ENCODE assay signal across 24 cellular contexts in the genomic region with DNA sequence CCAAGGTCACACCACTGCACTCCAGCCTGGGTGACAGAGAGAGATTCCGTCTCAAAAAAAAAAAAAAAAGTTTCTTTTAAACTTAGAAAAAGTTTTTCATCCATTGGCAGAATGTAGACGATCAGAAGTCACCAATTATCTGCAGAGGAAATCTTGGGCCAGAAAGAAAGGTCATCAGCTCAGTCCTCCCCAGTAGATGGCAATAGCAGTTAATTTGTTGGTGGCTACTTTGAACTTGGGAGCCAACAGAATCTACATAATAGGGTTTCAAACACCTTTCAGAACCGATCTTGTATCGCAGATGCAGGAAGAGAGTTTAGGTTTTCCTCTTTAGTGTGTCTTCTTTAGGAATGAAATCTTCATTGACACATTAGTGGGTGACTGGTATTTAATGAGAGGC. TPM values are rescaled to one million over a fixed set of nuclear protein-coding genes. Genes with fewer than 3 reads are reported as not detected.
DNase-seq lines count a peak whose midpoint lies in the region; ATAC-seq and TF ChIP-seq lines count a peak whose summit lies in the region.
"Had no signal": no experiment of that assay in that cellular context is flagged by ENCODE, and none has a peak within 500 bp of the region (broad histone marks: within the 10 kb centered on the region; RNA-seq: fewer than 3 reads in every experiment).

No MANE protein-coding gene starts in this region.

- TF ChIP-seq RAD21 in SK-N-SH (IDR thresholded peaks at IDR 0.05; ENCODE audit: low read length), result no peak

- no peak for TF ChIP-seq EP300 in SK-N-SH (IDR thresholded peaks at IDR 0.05; ENCODE audit: borderline replicate concordance in 1 of 2, low read depth in 1 of 2, low read length in 1 of 2)

- no TSS peak for BruUV-seq in Panc1 (replicated peaks; lab: Mats Ljungman, UMichigan)

- no peak overlapping the region for H2AFZ ChIP-seq in SK-N-SH (ENCODE audit: low read depth)

- H3K27me3 ChIP-seq in SK-N-SH (ENCODE audit: insufficient read depth), result no peaks in the 10 kb centered on the region; the same call in 1 of the 2 replicates
- peaks cover 2% of the 10 kb centered on the region for H3K27me3 ChIP-seq in Panc1 (ENCODE audit: control insufficient read depth, insufficient read depth, low read length)
- H3K27me3 ChIP-seq: ovary, upper lobe of left lung had no signal

- no peaks in the 10 kb centered on the region; a peak in 1 of 4 replicates for H3K4me1 ChIP-seq in SK-N-SH (ENCODE audit: control insufficient read depth in 1 of 2, insufficient read depth in 2 of 2, low read depth in 1 of 2, low read length in 1 of 2)
- H3K4me1 ChIP-seq in Panc1 (ENCODE audit: control insufficient read depth, insufficient read depth, low read length), result no peaks in the 10 kb centered on the region
- H3K4me1 ChIP-seq: heart right ventricle, upper lobe of left lung had no signal

- H3K9me3 ChIP-seq in SK-N-SH (no peaks in the 10 kb centered on the region), Panc1 (ENCODE audit: control insufficient read depth, insufficient read depth, low read depth, low read length) (no peaks in the 10 kb centered on the region)
- H3K9me3 ChIP-seq: ovary, upper lobe of left lung had no signal

- H3K79me2 ChIP-seq in SK-N-SH (ENCODE audit: insufficient read depth), result no peaks in the 10 kb centered on the region

- intact Hi-C loops in Panc1 (cut with micrococcal nuclease; ENCODE audit: unreplicated experiment), result no loop called here

- H3K4me3 ChIP-seq in SK-N-SH (ENCODE audit: low read depth in 2 of 2, low read length in 1 of 2) (no peak overlapping the region), Panc1 (ENCODE audit: low read depth in 2 of 2, low read length in 2 of 2) (no peak overlapping the region), epithelial cell of proximal tubule (ENCODE audit: low read depth, low read length) (no peak overlapping the region)
- H3K4me3 ChIP-seq: coronary artery, heart right ventricle, ovary, upper lobe of left lung had no signal

- in situ Hi-C loops in Panc1 (cut with HindIII; ENCODE audit: low pct_unique_long_range_greater_than_20kb, low sequenced_read_pairs), result no loop called here

- 57% methylated on average over 4 of the region's 4 CpGs for WGBS in SK-N-SH (ENCODE audit: low lambda C conversion rate)

- ATAC-seq in SK-N-SH treated with all-trans-retinoic acid at 6 μM for 48 hours, result no peak
- no peak for ATAC-seq in Panc1
- no peak for ATAC-seq in HG03135 (IDR thresholded peaks at IDR 0.05; ENCODE audit: unreplicated experiment)
- ATAC-seq: activated CD8-positive, alpha-beta memory T cell treated with anti-CD3 and anti-CD28 coated beads, Interleukin-2, amount 10 ng/mL, durations not matched to agents 7 days and 5 days; esophagus mucosa; heart right ventricle; stimulated activated naive B cell treated with anti-CD40 and anti-IgM and Interleukin-4, amounts not matched to agents 10 μg/mL and 1 μg/mL and 100 μg/mL, for 72 hours; T-cell had no signal

- DNase-seq in SK-N-SH, result no peak
- DNase-seq in Panc1 (ENCODE audit: low read depth, low spot score), result no peak
- no peak for DNase-seq in epithelial cell of proximal tubule (ENCODE audit: low read depth)
- DNase-seq in superior temporal gyrus (ENCODE audit: extremely low spot score), result peak; percentile 38
- no peak for DNase-seq in NCI-H2196 (lab: John Stamatoyannopoulos, UW; ENCODE audit: unreplicated experiment)
- DNase-seq in NCI-H2107 treated with DMSO at 0.1 percent for 48 hours (lab: John Stamatoyannopoulos, UW; ENCODE audit: unreplicated experiment), result no peak
- DNase-seq: ACHN; activated B cell treated with CpG ODN at 0.5 μM for 24 hours; activated CD8-positive, alpha-beta memory T cell treated with anti-CD3 and anti-CD28 coated beads, Interleukin-2, amount 10 ng/mL, durations not matched to agents 7 days and 5 days; activated gamma-delta T cell; aorta; CD8-positive, alpha-beta memory T cell; heart right ventricle; NCI-H146; NCI-H446 treated with DMSO at 0.1 percent for 48 hours; ovary; small intestine; stimulated activated naive B cell treated with anti-CD40 and anti-IgM and Interleukin-4, amounts not matched to agents 10 μg/mL and 1 μg/mL and 100 μg/mL, for 72 hours; T-cell; upper lobe of left lung had no signal

- POLR2A ChIA-PET in SK-N-SH (lab: Yijun Ruan, JAX), result no interaction called here
- POLR2A ChIA-PET in Panc1 (lab: Charles Lee), result no interaction called here

- no peaks in the 10 kb centered on the region for H3F3A ChIP-seq in SK-N-SH (replicated peaks; ENCODE audit: insufficient read depth)

- H3K36me3 ChIP-seq in SK-N-SH (replicated peaks in 1 of 2; ENCODE audit: control insufficient read depth in 1 of 2, insufficient read depth in 2 of 2, low read length in 1 of 2) (no peaks in the 10 kb centered on the region), Panc1 (ENCODE audit: control insufficient read depth, insufficient read depth, low read length) (no peaks in the 10 kb centered on the region)
- H3K36me3 ChIP-seq: heart right ventricle, ovary, upper lobe of left lung had no signal

- no peak overlapping the region for H3K4me2 ChIP-seq in SK-N-SH

- TF ChIP-seq CTCF in SK-N-SH (IDR thresholded peaks at IDR 0.05), result peak; percentile 15; the same call in 1 of the 2 replicates
- peak; percentile 42 for TF ChIP-seq CTCF in Panc1 (IDR thresholded peaks at IDR 0.05)
- peak; percentile 45 for TF ChIP-seq CTCF in epithelial cell of proximal tubule (conservative IDR thresholded peaks at IDR 0.05; ENCODE audit: low read depth, low read length)

- H3K9ac ChIP-seq in SK-N-SH, result no peak overlapping the region

- CTCF ChIA-PET in SK-N-SH (lab: Yijun Ruan, JAX), result interaction anchor here (0.7 to 1.4 kb wide), 4 partner anchors 18 to 97 kb away, joined by 3 to 7 read pairs (median 3); no protein-coding TSS in a partner anchor
- CTCF ChIA-PET in Panc1 (lab: Charles Lee), result interaction anchor here (0.6 kb wide), 1 partner anchor 30 kb away, joined by 8 read pairs; no protein-coding TSS in a partner anchor

- no peak overlapping the region for H3K27ac ChIP-seq in SK-N-SH (ENCODE audit: low read depth in 2 of 2, low read length in 1 of 2)
- H3K27ac ChIP-seq in Panc1 (ENCODE audit: low read length), result no peak overlapping the region
- H3K27ac ChIP-seq: coronary artery, heart right ventricle, ovary, upper lobe of left lung had no signal

- no peaks in the 10 kb centered on the region for H3K9me2 ChIP-seq in SK-N-SH

- H4K20me1 ChIP-seq in SK-N-SH (ENCODE audit: insufficient read depth), result no peaks in the 10 kb centered on the region

TF ChIP-seq in SK-N-SH, 30 proteins besides CTCF, POLR2A, EP300 and RAD21 (continues in another document):
- TF ChIP-seq, protein P1, sequence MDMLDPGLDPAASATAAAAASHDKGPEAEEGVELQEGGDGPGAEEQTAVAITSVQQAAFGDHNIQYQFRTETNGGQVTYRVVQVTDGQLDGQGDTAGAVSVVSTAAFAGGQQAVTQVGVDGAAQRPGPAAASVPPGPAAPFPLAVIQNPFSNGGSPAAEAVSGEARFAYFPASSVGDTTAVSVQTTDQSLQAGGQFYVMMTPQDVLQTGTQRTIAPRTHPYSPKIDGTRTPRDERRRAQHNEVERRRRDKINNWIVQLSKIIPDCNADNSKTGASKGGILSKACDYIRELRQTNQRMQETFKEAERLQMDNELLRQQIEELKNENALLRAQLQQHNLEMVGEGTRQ (IDR thresholded peaks at IDR 0.05; ENCODE audit: borderline replicate concordance, low read depth, low read length), result no peak
- TF ChIP-seq JUND (IDR thresholded peaks at IDR 0.05) (no peak), MXI1 (IDR thresholded peaks at IDR 0.05; ENCODE audit: low read depth, low read length) (no peak), FOSL2 (IDR thresholded peaks at IDR 0.05; ENCODE audit: borderline replicate concordance, low read depth) (no peak)

TF ChIP-seq in SK-N-SH treated with all-trans-retinoic acid at 6 μM for 48 hours, 23 proteins besides CTCF, POLR2A, EP300 and RAD21 (continues in another document):
- TF ChIP-seq, protein P2, sequence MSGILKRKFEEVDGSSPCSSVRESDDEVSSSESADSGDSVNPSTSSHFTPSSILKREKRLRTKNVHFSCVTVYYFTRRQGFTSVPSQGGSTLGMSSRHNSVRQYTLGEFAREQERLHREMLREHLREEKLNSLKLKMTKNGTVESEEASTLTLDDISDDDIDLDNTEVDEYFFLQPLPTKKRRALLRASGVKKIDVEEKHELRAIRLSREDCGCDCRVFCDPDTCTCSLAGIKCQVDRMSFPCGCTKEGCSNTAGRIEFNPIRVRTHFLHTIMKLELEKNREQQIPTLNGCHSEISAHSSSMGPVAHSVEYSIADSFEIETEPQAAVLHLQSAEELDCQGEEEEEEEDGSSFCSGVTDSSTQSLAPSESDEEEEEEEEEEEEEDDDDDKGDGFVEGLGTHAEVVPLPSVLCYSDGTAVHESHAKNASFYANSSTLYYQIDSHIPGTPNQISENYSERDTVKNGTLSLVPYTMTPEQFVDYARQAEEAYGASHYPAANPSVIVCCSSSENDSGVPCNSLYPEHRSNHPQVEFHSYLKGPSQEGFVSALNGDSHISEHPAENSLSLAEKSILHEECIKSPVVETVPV (CRISPR knock-in tag; IDR thresholded peaks at IDR 0.05), result no peak
- TF ChIP-seq, protein P3, sequence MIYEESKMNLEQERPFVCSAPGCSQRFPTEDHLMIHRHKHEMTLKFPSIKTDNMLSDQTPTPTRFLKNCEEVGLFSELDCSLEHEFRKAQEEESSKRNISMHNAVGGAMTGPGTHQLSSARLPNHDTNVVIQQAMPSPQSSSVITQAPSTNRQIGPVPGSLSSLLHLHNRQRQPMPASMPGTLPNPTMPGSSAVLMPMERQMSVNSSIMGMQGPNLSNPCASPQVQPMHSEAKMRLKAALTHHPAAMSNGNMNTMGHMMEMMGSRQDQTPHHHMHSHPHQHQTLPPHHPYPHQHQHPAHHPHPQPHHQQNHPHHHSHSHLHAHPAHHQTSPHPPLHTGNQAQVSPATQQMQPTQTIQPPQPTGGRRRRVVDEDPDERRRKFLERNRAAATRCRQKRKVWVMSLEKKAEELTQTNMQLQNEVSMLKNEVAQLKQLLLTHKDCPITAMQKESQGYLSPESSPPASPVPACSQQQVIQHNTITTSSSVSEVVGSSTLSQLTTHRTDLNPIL (CRISPR knock-in tag; IDR thresholded peaks at IDR 0.05; ENCODE audit: low read depth), result no peak
- TF ChIP-seq GLIS3 (CRISPR knock-in tag; IDR thresholded peaks at IDR 0.05) (no peak), SNAI2 (CRISPR knock-in tag; IDR thresholded peaks at IDR 0.05) (no peak), CSDC2 (CRISPR knock-in tag; IDR thresholded peaks at IDR 0.05) (no peak), ZNF8 (CRISPR knock-in tag; IDR thresholded peaks at IDR 0.05) (no peak)

RNA-seq across cellular contexts. Expression of a gene that starts 41.7 kb away (rescaled TPM):
- 0.03 and 0.05 TPM in 2 replicates for polyA plus RNA-seq in SK-N-SH (2012; rRNA removed)
- 0.03 and 0.04 TPM in 2 replicates for polyA plus RNA-seq in SK-N-SH (2012; cell fraction: cytosol; rRNA removed)
- not detected in 2 replicates for polyA plus RNA-seq in SK-N-SH (2012; cell fraction: nucleus; rRNA removed)
- total RNA-seq in Panc1 (2021; ENCODE audit: unreplicated experiment), result 0.15 TPM
- polyA plus RNA-seq in Panc1 (2012; ENCODE audit: insufficient read length), result not detected
- total RNA-seq in epithelial cell of proximal tubule, result not detected in 2 replicates
- total RNA-seq: activated B cell treated with CpG ODN at 0.5 μM for 24 hours; activated CD8-positive, alpha-beta memory T cell treated with anti-CD3 and anti-CD28 coated beads, Interleukin-2, amount 10 ng/mL, durations not matched to agents 7 days and 5 days; CD8-positive, alpha-beta memory T cell had no signal
- polyA plus RNA-seq: CD8-positive, alpha-beta memory T cell had no signal

RNA-seq across cellular contexts. Expression of a gene that starts 47.2 kb away (rescaled TPM):
- 34.9 and 40.3 TPM in 2 replicates for polyA plus RNA-seq in SK-N-SH (2012; rRNA removed)
- 25.4 and 27.5 TPM in 2 replicates for polyA plus RNA-seq in SK-N-SH (2012; cell fraction: cytosol; rRNA removed)
- 112 and 173 TPM in 2 replicates for polyA plus RNA-seq in SK-N-SH (2012; cell fraction: nucleus; rRNA removed)
- total RNA-seq in Panc1 (2021; ENCODE audit: unreplicated experiment) (60.1 TPM), epithelial cell of proximal tubule (9.2 and 27.9 TPM in 2 replicates)
- 50.2 TPM for polyA plus RNA-seq in Panc1 (2012; ENCODE audit: insufficient read length)
